28 cellular contexts compared by ENCODE assay signal in genomic region chr10:97999066-97999908, GRCh38. TPM values are rescaled to one million over a fixed set of nuclear protein-coding genes. Genes with fewer than 3 reads are reported as not detected.
"Had no signal": no experiment of that assay in that cellular context is flagged by ENCODE, and none has a peak within 500 bp of the region (broad histone marks: within the 10 kb centered on the region; RNA-seq: fewer than 3 reads in every experiment).

No MANE protein-coding gene starts in this region.

- ATAC-seq: activated T-cell treated with anti-CD3 and anti-CD28 coated beads, Interleukin-2, amount 50 U/mL, for 72 hours; heart right ventricle; left lobe of liver; lower lobe of right lung; psoas muscle had no signal

- H3K4me1 ChIP-seq: heart right ventricle, lower lobe of right lung, psoas muscle, stomach, suprapubic skin, transverse colon, uterus had no signal

- FAIRE-seq: endometrium, kidney had no signal

- H3K27me3 ChIP-seq: ovary, suprapubic skin, uterus had no signal

- DNase-seq: activated CD4-positive, alpha-beta memory T cell treated with anti-CD3 and anti-CD28 coated beads, Interleukin-2, amount 10 ng/mL, durations not matched to agents 7 days and 5 days; activated CD4-positive, alpha-beta T cell treated with anti-CD3 and anti-CD28 coated beads for 48 hours; activated CD4-positive, CD25-positive, alpha-beta regulatory T cell; activated effector memory CD4-positive, alpha-beta T cell treated with Interleukin-2 at 50 U/mL for 16 hours; activated naive CD4-positive, alpha-beta T cell treated with anti-CD3 and anti-CD28 coated beads for 36 hours; activated naive CD8-positive, alpha-beta T cell treated with anti-CD3 and anti-CD28 coated beads, Interleukin-2, amount 10 ng/mL, durations not matched to agents 7 days and 5 days; activated T-cell treated with anti-CD3 and anti-CD28 coated beads, Interleukin-2, amount 50 U/mL, for 72 hours; amygdala; cerebellar nuclear complex; cortex of kidney; foreskin fibroblast; heart right ventricle; kidney; lower lobe of right lung; naive B cell; ovary; psoas muscle; right cardiac atrium; stimulated activated CD4-positive, alpha-beta T cell treated with anti-CD3 and anti-CD28 coated beads, Interleukin-4, amount 100 ng/mL, for 4 hours; stomach; T1000; transverse colon; uterus had no signal

- H3K27ac ChIP-seq: heart right ventricle, lower lobe of right lung, neutrophil, ovary, psoas muscle, stomach, suprapubic skin, transverse colon, uterus had no signal

- H3K4me3 ChIP-seq: heart right ventricle, lower lobe of right lung, ovary, psoas muscle, stomach, suprapubic skin, transverse colon, uterus had no signal

- H3K9me3 ChIP-seq: lower lobe of right lung, neutrophil, suprapubic skin, uterus had no signal

- H3K36me3 ChIP-seq: heart right ventricle, lower lobe of right lung, neutrophil, ovary, stomach, suprapubic skin, transverse colon, uterus had no signal

RNA-seq across cellular contexts. Expression of gene CRTAC1, which starts 31.1 kb away (rescaled TPM):
- total RNA-seq: activated CD4-positive, alpha-beta memory T cell treated with anti-CD3 and anti-CD28 coated beads, Interleukin-2, amount 10 ng/mL, durations not matched to agents 7 days and 5 days; activated naive CD4-positive, alpha-beta T cell treated with anti-CD3 and anti-CD28 coated beads for 36 hours; activated naive CD8-positive, alpha-beta T cell treated with anti-CD3 and anti-CD28 coated beads, Interleukin-2, amount 10 ng/mL, durations not matched to agents 7 days and 5 days; activated T-cell treated with anti-CD3 and anti-CD28 coated beads, Interleukin-2, amount 50 U/mL, for 72 hours; fibroblast of lung had no signal
- polyA plus RNA-seq: fibroblast of lung had no signal
